In the genomic region with DNA sequence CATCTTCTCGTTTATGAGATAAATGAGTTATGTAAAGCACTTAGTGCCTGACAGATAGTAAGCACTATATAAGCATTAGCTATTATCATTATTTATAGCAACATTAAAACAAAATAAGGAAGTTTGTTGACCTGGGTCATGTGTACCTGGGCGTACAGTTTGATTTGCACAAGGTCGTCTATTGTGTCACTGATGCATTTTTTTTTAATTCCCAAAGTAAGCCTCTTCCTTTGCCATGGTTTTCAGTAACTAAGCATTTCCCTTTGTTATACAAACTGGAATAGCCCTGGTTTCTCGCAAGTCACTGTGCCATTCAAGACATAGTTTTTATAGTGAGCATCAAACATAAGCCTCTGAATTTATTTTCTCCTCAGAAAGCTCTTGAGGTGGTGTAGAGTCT, we compare ENCODE assay signal across 19 cellular contexts.
"Had no signal": no experiment of that assay in that cellular context is flagged by ENCODE, and none has a peak within 500 bp of the region (broad histone marks: within the 10 kb centered on the region; RNA-seq: fewer than 3 reads in every experiment).

No MANE protein-coding gene starts in this region.

- H3K27me3 ChIP-seq: MG63 had no signal

- H3K36me3 ChIP-seq: MG63 had no signal

- H3K4me3 ChIP-seq: MG63 had no signal

- DNase-seq: Karpas-422, KBM-7, MG63, NCI-H1092, NCI-H1105 treated with DMSO at 0.1 percent for 48 hours, NCI-H1417 treated with DMSO at 0.1 percent for 48 hours, NCI-H146, NCI-H1694 treated with DMSO at 0.1 percent for 48 hours, NCI-H1930, NCI-H2081, NCI-H2107, NCI-H2227 treated with DMSO at 0.1 percent for 48 hours, NCI-H524, NCI-H69, NCI-H774, RPMI8226, SHP77, SK-N-SH, SW 1271 had no signal

- H3K9me3 ChIP-seq: MG63, SK-N-SH had no signal
